9 cellular contexts compared by ENCODE assay signal in the genomic region with DNA sequence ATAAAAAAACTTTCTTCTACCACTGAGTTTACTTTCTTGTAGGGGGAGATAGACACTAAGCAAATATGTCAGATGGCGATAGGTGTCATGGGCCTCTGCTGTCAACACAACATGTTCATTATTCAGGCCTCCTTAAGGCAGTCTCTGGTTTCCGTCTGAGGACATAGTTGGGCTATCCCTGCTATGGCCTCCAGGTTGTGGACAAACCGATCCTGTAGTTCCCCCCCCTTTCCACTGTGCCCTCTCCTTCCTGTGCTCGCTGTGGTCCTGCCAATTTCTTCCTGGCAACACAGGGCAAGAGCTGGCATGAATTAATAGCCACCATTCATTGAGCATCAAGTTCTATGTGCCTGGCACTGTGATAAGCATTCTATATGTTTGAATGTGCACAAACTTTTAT.
"Had no signal": no experiment of that assay in that cellular context is flagged by ENCODE, and none has a peak within 500 bp of the region (broad histone marks: within the 10 kb centered on the region; RNA-seq: fewer than 3 reads in every experiment).

No MANE protein-coding gene starts in this region.

- H3K4me3 Mint-ChIP-seq: HFFc6, IgD-negative memory B cell had no signal

- H3K36me3 ChIP-seq: HAP-1 had no signal

- ATAC-seq: HCT116, HepG2 had no signal

- H3K27ac ChIP-seq: HL-60 had no signal

- H3K4me1 ChIP-seq: HAP-1 had no signal

- H3K9me3 Mint-ChIP-seq: HFFc6 had no signal

- H3K9me3 ChIP-seq: HAP-1 had no signal

- H3K27ac Mint-ChIP-seq: HFFc6, IgD-negative memory B cell had no signal

- DNase-seq: GOT3, H7, HFFc6, KBM-7 had no signal

- H3K4me3 ChIP-seq: HAP-1 had no signal

- H3K36me3 Mint-ChIP-seq: IgD-negative memory B cell had no signal
